15 cellular contexts compared by ENCODE assay signal in the genomic region with DNA sequence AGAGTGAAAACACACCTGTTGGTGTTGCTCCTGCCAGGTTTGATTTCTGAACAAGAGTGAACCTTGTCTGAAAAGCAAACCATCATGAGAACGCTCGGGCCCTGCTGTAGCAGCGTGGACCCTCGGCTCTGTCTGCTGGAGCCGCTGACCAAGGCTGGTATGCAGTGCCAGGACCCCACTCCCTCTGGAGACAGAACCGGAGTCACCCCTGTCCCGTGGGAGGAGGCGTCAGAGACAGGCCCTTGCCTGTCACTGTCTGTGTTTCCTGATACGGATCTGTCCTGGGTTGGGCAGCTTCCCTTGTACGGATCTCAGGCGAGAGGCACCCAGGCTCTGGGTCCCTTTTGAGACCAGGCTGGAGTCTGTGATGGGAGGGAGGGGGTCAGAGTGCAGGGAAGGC.
A peak's percentile ranks its signal among the peaks of the same experiment; 100 is the strongest.
DNase-seq lines count a peak whose midpoint lies in the region; ATAC-seq and TF ChIP-seq lines count a peak whose summit lies in the region.
"Had no signal": no experiment of that assay in that cellular context is flagged by ENCODE, and none has a peak within 500 bp of the region (broad histone marks: within the 10 kb centered on the region; RNA-seq: fewer than 3 reads in every experiment).

No MANE protein-coding gene starts in this region.

- H3K36me3 Mint-ChIP-seq in nephron (ENCODE audit: low read depth) (no peaks in the 10 kb centered on the region), nephron progenitor cell (ENCODE audit: low read depth) (no peaks in the 10 kb centered on the region)

- H3K36me3 ChIP-seq in right atrium auricular region, result peaks cover 6% of the 10 kb centered on the region
- no peaks in the 10 kb centered on the region for H3K36me3 ChIP-seq in tibial artery

- H3K4me3 Mint-ChIP-seq in nephron, result no peak overlapping the region
- no peak overlapping the region for H3K4me3 Mint-ChIP-seq in nephron progenitor cell
- H3K4me3 Mint-ChIP-seq: HFFc6 had no signal

- H3K27me3 ChIP-seq in right cardiac atrium (ENCODE audit: control insufficient read depth, insufficient read depth) (no peaks in the 10 kb centered on the region), right atrium auricular region (no peaks in the 10 kb centered on the region), tibial artery (no peaks in the 10 kb centered on the region)

- WGBS in right cardiac atrium, result 56% methylated on average over 11 of the region's 11 CpGs

- peaks cover 5% of the 10 kb centered on the region for H3K4me1 ChIP-seq in right cardiac atrium (ENCODE audit: control insufficient read depth, insufficient read depth, low read length)
- H3K4me1 ChIP-seq in right atrium auricular region, result peaks cover 0 to 41% of the 10 kb centered on the region in 2 donors
- H3K4me1 ChIP-seq in tibial artery, result no peaks in the 10 kb centered on the region

- H3K27ac Mint-ChIP-seq in nephron (peak overlapping the region in 2 of 3 experiments; percentile 46 to 47), nephron progenitor cell (no peak overlapping the region)
- H3K27ac Mint-ChIP-seq: HFFc6 had no signal

- H3K27ac ChIP-seq in right cardiac atrium (ENCODE audit: low read length) (no peak overlapping the region), right atrium auricular region (peak overlapping the region in 1 of 2 donors; percentile 64), tibial artery (no peak overlapping the region)
- H3K27ac ChIP-seq: C4-2B had no signal

- intact Hi-C loops in right cardiac atrium (cut with DNase I), result no loop called here
- intact Hi-C loops in tibial artery (cut with DNase I; ENCODE audit: low total_unique reads), result no loop called here

- H3K27me3 Mint-ChIP-seq in nephron (ENCODE audit: low read depth) (peaks cover 17% of the 10 kb centered on the region), nephron progenitor cell (ENCODE audit: low read depth, poor library complexity) (peaks cover 12% of the 10 kb centered on the region)

- H3K4me1 Mint-ChIP-seq in nephron, result peaks cover 23% of the 10 kb centered on the region
- H3K4me1 Mint-ChIP-seq in nephron progenitor cell, result peaks cover 9% of the 10 kb centered on the region

- DNase-seq in right cardiac atrium, result peak in 2 of 3 donors; percentile 14 to 30
- no peak for DNase-seq in right atrium auricular region (ENCODE audit: low spot score)
- DNase-seq in ecto neural progenitor cell (ENCODE audit: low spot score), result peak; percentile 40
- DNase-seq in tibial artery, result peak; percentile 16 to 51
- no peak for DNase-seq in nephron progenitor cell
- no peak for DNase-seq in NK-92 treated with Interleukin-12 subunit alpha and Interleukin-12 subunit beta, amount 100 ng/mL, for 24 hours (lab: John Stamatoyannopoulos, UW)
- no peak for DNase-seq in GM10266 (ENCODE audit: extremely low spot score)
- DNase-seq: HFFc6, KBM-7, NCI-H1105, NCI-H2081 treated with DMSO at 0.1 percent for 48 hours, NCI-H446 treated with DMSO at 0.1 percent for 48 hours, SIG-M5 had no signal

- no peaks in the 10 kb centered on the region for H3K9me3 ChIP-seq in right cardiac atrium (ENCODE audit: control insufficient read depth, low read length)
- no peaks in the 10 kb centered on the region for H3K9me3 ChIP-seq in right atrium auricular region
- H3K9me3 ChIP-seq in tibial artery, result no peaks in the 10 kb centered on the region

- H3K4me3 ChIP-seq in right cardiac atrium (ENCODE audit: low read length) (no peak overlapping the region), right atrium auricular region (no peak overlapping the region), tibial artery (no peak overlapping the region)

- H3K9me3 Mint-ChIP-seq in nephron, result peaks cover 5% of the 10 kb centered on the region
- no peaks in the 10 kb centered on the region for H3K9me3 Mint-ChIP-seq in nephron progenitor cell

- no peak for TF ChIP-seq CTCF in right atrium auricular region (IDR thresholded peaks at IDR 0.05)
- no peak for TF ChIP-seq CTCF in nephron (IDR thresholded peaks at IDR 0.05; ENCODE audit: unreplicated experiment in 3 of 3)
- TF ChIP-seq CTCF in tibial artery (IDR thresholded peaks at IDR 0.05), result no peak
- TF ChIP-seq CTCF in nephron progenitor cell (IDR thresholded peaks at IDR 0.05), result no peak
- TF ChIP-seq CTCF in GM10266 (IDR thresholded peaks at IDR 0.05; ENCODE audit: control insufficient read depth, insufficient read depth, low read depth, missing control alignments), result no peak

- ATAC-seq in right cardiac atrium, result peak in 1 of 2 donors; percentile 3

Comparison
In these comparisons a context has a peak if more than half of its experiments do, and no peak if none do; other contexts are left out.
1. DNase-seq: peak in right cardiac atrium (2 of 3), ecto neural progenitor cell (single experiment) and tibial artery (2 of 2); none in right atrium auricular region (single experiment), nephron progenitor cell (single experiment), NK-92 treated with Interleukin-12 subunit alpha and Interleukin-12 subunit beta, amount 100 ng/mL, for 24 hours (single experiment) and GM10266 (single experiment).